In the genomic region with DNA sequence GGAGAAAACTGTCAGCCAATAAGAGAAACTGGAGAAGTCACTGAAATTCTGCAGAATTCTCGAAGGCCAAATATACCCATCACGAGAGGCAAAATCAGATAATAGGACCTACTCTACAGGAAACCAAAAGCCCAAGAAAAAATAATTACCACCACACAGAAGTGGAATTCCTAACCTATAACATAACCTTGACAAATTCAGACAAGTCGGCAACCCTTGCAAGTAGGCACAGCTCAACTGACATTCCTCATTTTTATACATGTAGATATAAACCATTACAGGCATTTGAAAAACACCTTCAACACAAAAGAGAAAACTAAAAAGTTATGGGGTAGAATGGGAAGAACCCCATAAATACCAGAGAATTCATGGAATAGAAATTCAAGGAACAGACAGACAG, we compare ENCODE assay signal across 1 cellular context.
TF ChIP-seq lines count a peak whose summit lies in the region.

No MANE protein-coding gene starts in this region.

TF ChIP-seq in SK-N-SH treated with all-trans-retinoic acid at 6 μM for 48 hours, 23 proteins besides CTCF, POLR2A, EP300 and RAD21 (continued from another document):
- TF ChIP-seq, protein P1, sequence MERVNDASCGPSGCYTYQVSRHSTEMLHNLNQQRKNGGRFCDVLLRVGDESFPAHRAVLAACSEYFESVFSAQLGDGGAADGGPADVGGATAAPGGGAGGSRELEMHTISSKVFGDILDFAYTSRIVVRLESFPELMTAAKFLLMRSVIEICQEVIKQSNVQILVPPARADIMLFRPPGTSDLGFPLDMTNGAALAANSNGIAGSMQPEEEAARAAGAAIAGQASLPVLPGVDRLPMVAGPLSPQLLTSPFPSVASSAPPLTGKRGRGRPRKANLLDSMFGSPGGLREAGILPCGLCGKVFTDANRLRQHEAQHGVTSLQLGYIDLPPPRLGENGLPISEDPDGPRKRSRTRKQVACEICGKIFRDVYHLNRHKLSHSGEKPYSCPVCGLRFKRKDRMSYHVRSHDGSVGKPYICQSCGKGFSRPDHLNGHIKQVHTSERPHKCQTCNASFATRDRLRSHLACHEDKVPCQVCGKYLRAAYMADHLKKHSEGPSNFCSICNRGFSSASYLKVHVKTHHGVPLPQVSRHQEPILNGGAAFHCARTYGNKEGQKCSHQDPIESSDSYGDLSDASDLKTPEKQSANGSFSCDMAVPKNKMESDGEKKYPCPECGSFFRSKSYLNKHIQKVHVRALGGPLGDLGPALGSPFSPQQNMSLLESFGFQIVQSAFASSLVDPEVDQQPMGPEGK (CRISPR knock-in tag; IDR thresholded peaks at IDR 0.05; ENCODE audit: borderline replicate concordance) = no peak
- TF ChIP-seq GLIS3 (CRISPR knock-in tag; IDR thresholded peaks at IDR 0.05) (no peak), ZNF565 (CRISPR knock-in tag; conservative IDR thresholded peaks at IDR 0.05; ENCODE audit: low read depth) (no peak), ZNF8 (CRISPR knock-in tag; IDR thresholded peaks at IDR 0.05) (no peak)
